ENCODE assay signal across 16 cellular contexts in the genomic region with DNA sequence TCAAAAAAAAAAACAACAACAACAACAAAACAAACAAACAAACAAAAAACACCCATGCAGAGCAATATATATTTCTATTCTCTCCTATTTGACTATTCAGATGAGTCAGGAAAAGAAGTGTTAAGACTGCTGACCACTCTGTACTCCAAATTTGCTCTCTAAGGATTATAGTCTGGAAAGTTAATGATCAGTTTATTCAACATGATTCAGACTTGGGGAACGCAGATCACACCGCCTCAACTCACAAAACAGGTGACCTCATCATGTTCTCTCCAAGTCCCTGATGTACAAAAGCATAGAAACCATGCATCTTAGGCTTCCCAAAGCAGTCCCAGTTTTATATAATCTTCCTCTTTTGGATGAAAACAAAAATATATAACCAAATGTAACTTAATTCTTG. TPM values are rescaled to one million over a fixed set of nuclear protein-coding genes. Genes with fewer than 3 reads are reported as not detected.
DNase-seq lines count a peak whose midpoint lies in the region; ATAC-seq, FAIRE-seq and TF ChIP-seq lines count a peak whose summit lies in the region.
"Had no signal": no experiment of that assay in that cellular context is flagged by ENCODE, and none has a peak within 500 bp of the region (broad histone marks: within the 10 kb centered on the region; RNA-seq: fewer than 3 reads in every experiment).

No MANE protein-coding gene starts in this region.

- H3K9ac ChIP-seq in neuronal stem cell (ENCODE audit: low read depth, low read length, poor library complexity), result no peak overlapping the region
- no peak overlapping the region for H3K9ac ChIP-seq in HepG2 (ENCODE audit: insufficient read depth, low read depth, low read length)

- H2BK12ac ChIP-seq in neuronal stem cell (ENCODE audit: low read length), result no peak overlapping the region

- CTCF ChIA-PET in A549 (lab: Yijun Ruan, JAX) (no interaction called here), HepG2 (lab: Yijun Ruan, JAX; ENCODE audit: low intra/inter-chr PET ratio, low total read pairs) (no interaction called here)

- no peak overlapping the region for H3K14ac ChIP-seq in neuronal stem cell (ENCODE audit: low read length)

- H3K4ac ChIP-seq in neuronal stem cell (ENCODE audit: low read length), result no peak overlapping the region

- no peak overlapping the region for H4K8ac ChIP-seq in neuronal stem cell (ENCODE audit: low read depth, low read length)

- TF ChIP-seq EP300 in A549 (IDR thresholded peaks at IDR 0.05) (no peak), ovary (IDR thresholded peaks at IDR 0.05) (no peak), HepG2 (IDR thresholded peaks at IDR 0.05; ENCODE audit: low read depth in 2 of 2, low read length in 2 of 2) (no peak), HepG2 (CRISPR knock-in tag; IDR thresholded peaks at IDR 0.05; ENCODE audit: borderline replicate concordance) (no peak)

- H3K79me1 ChIP-seq in neuronal stem cell (ENCODE audit: low read depth, low read length), result peaks cover 1% of the 10 kb centered on the region

- intact Hi-C loops in ovary (cut with DNase I), result no loop called here
- intact Hi-C loops in HepG2 (cut with micrococcal nuclease; ENCODE audit: unreplicated experiment), result no loop called here

- no peak for TF ChIP-seq POLR2A in A549 (IDR thresholded peaks at IDR 0.05; ENCODE audit: low read length)
- no peak for TF ChIP-seq POLR2A in ovary (IDR thresholded peaks at IDR 0.05)
- TF ChIP-seq POLR2A in HepG2 (IDR thresholded peaks at IDR 0.05; ENCODE audit: insufficient read depth in 1 of 2, low read depth in 2 of 2, low read length in 2 of 2), result no peak

- no peaks in the 10 kb centered on the region for H3K79me2 ChIP-seq in HepG2 (ENCODE audit: insufficient read depth, low read length)

- peaks cover 35% of the 10 kb centered on the region for H3K4me1 ChIP-seq in A549
- H3K4me1 ChIP-seq in foreskin keratinocyte, result peaks cover 25% of the 10 kb centered on the region
- no peaks in the 10 kb centered on the region for H3K4me1 ChIP-seq in ovary (ENCODE audit: insufficient read depth)
- H3K4me1 ChIP-seq in neuronal stem cell (ENCODE audit: control insufficient read depth in 2 of 2, insufficient read depth in 1 of 2, low read depth in 1 of 2, low read length in 2 of 2), result peaks cover 0 to 1% of the 10 kb centered on the region in 2 donors
- H3K4me1 ChIP-seq in HepG2 (ENCODE audit: insufficient read depth, low read length), result no peaks in the 10 kb centered on the region
- H3K4me1 ChIP-seq: lower lobe of right lung, prostate gland had no signal

- H2AFZ ChIP-seq in neuronal stem cell (ENCODE audit: low read length) (no peak overlapping the region), HepG2 (ENCODE audit: low read length) (no peak overlapping the region)

- peak overlapping the region; percentile 69 for H3K4me2 ChIP-seq in A549
- H3K4me2 ChIP-seq in neuronal stem cell (ENCODE audit: insufficient read depth, low read length, poor library complexity, severe bottlenecking), result no peak overlapping the region
- H3K4me2 ChIP-seq in HepG2 (ENCODE audit: low read depth, low read length), result no peak overlapping the region

- H2BK5ac ChIP-seq in neuronal stem cell (ENCODE audit: low read length), result no peak overlapping the region

- H3K23ac ChIP-seq in neuronal stem cell (ENCODE audit: low read depth, low read length, poor library complexity), result no peak overlapping the region

- H3K18ac ChIP-seq in neuronal stem cell (ENCODE audit: low read length), result no peak overlapping the region

- no peak overlapping the region for H2BK120ac ChIP-seq in neuronal stem cell (ENCODE audit: low read depth, low read length)

- FAIRE-seq in A549 (lab: Jason Lieb, UNC) (no peak), HTR-8/SVneo (lab: Jason Lieb, UNC) (no peak), HepG2 (lab: Jason Lieb, UNC) (no peak)
- FAIRE-seq: endothelial cell of umbilical vein, G401.6 had no signal

- peak; percentile 23 to 75 for DNase-seq in A549 (ENCODE audit: low read depth in 1 of 2, low spot score in 1 of 2)
- DNase-seq in HTR-8/SVneo (ENCODE audit: insufficient read length, low spot score), result peak; percentile 18
- DNase-seq in astrocyte of the spinal cord (ENCODE audit: low read depth, low spot score), result peak; percentile 87
- peak; percentile 72 to 80 for DNase-seq in foreskin keratinocyte
- no peak for DNase-seq in ovary
- no peak for DNase-seq in neuronal stem cell (ENCODE audit: low spot score)
- DNase-seq in HepG2 (ENCODE audit: low spot score), result no peak
- DNase-seq: activated CD4-positive, alpha-beta T cell treated with anti-CD3 and anti-CD28 coated beads, Interleukin-2, amount 50 U/mL, for 1 hour; activated naive CD8-positive, alpha-beta T cell treated with anti-CD3 and anti-CD28 coated beads for 36 hours; lower lobe of right lung; naive thymus-derived CD4-positive, alpha-beta T cell; NCI-H774 had no signal

- H3K27ac ChIP-seq in A549, result peak overlapping the region; percentile 45 to 70; a peak in 3 of 6 replicates
- H3K27ac ChIP-seq in foreskin keratinocyte, result peak overlapping the region; percentile 94
- no peak overlapping the region for H3K27ac ChIP-seq in ovary
- H3K27ac ChIP-seq in neuronal stem cell (replicated peaks; ENCODE audit: low read length), result no peak overlapping the region
- H3K27ac ChIP-seq in HepG2 (ENCODE audit: extremely low read length, insufficient read depth, low read length), result no peak overlapping the region
- H3K27ac ChIP-seq: lower lobe of right lung, prostate gland had no signal

- H3K27me3 ChIP-seq in foreskin keratinocyte, result no peaks in the 10 kb centered on the region
- H3K27me3 ChIP-seq in ovary, result no peaks in the 10 kb centered on the region
- no peaks in the 10 kb centered on the region for H3K27me3 ChIP-seq in neuronal stem cell (ENCODE audit: control insufficient read depth in 3 of 3, insufficient read depth in 3 of 3, low read depth in 1 of 3, low read length in 3 of 3)
- H3K27me3 ChIP-seq in HepG2 (ENCODE audit: control insufficient read depth in 1 of 2, insufficient read depth in 2 of 2, low read length in 2 of 2), result no peaks in the 10 kb centered on the region; a peak in 1 of 5 replicates

- no peaks in the 10 kb centered on the region for H3K36me3 ChIP-seq in ovary
- no peaks in the 10 kb centered on the region for H3K36me3 ChIP-seq in neuronal stem cell (replicated peaks in 1 of 2; ENCODE audit: control insufficient read depth in 2 of 2, insufficient read depth in 2 of 2, low read length in 2 of 2)
- H3K36me3 ChIP-seq in HepG2 (replicated peaks in 1 of 2; ENCODE audit: control insufficient read depth in 1 of 2, insufficient read depth in 2 of 2, low read length in 2 of 2), result no peaks in the 10 kb centered on the region
- H3K36me3 ChIP-seq: lower lobe of right lung, prostate gland had no signal

- H4K20me1 ChIP-seq in HepG2 (ENCODE audit: insufficient read depth, low read length), result no peaks in the 10 kb centered on the region

- H3K4me3 ChIP-seq in A549 (no peak overlapping the region), astrocyte of the spinal cord (ENCODE audit: low read depth, low read length) (no peak overlapping the region), ovary (no peak overlapping the region), neuronal stem cell (ENCODE audit: low read length in 2 of 2) (no peak overlapping the region), HepG2 (replicated peaks in 1 of 3; ENCODE audit: insufficient read depth in 1 of 3, low read depth in 2 of 3, low read length in 3 of 3) (no peak overlapping the region)
- H3K4me3 ChIP-seq: lower lobe of right lung, prostate gland had no signal

- TF ChIP-seq CTCF in A549 (IDR thresholded peaks at IDR 0.05), result no peak
- no peak for TF ChIP-seq CTCF in astrocyte of the spinal cord (IDR thresholded peaks at IDR 0.05; ENCODE audit: low read depth, low read length)
- TF ChIP-seq CTCF in foreskin keratinocyte (conservative IDR thresholded peaks at IDR 0.05), result no peak
- no peak for TF ChIP-seq CTCF in ovary (IDR thresholded peaks at IDR 0.05)
- TF ChIP-seq CTCF in HepG2 (CRISPR knock-in tag; IDR thresholded peaks at IDR 0.05), result no peak

- TF ChIP-seq RAD21 in A549 (conservative IDR thresholded peaks at IDR 0.05 in 1 of 2, IDR thresholded peaks at IDR 0.05 in 1 of 2), result no peak
- TF ChIP-seq RAD21 in HepG2 (CRISPR knock-in tag; IDR thresholded peaks at IDR 0.05), result no peak

- H2AK5ac ChIP-seq in neuronal stem cell (ENCODE audit: low read depth, low read length), result no peak overlapping the region

- no TSS peak for BruUV-seq in HepG2 (replicated peaks; lab: Mats Ljungman, UMichigan)

- H3K9me3 ChIP-seq in A549, result no peaks in the 10 kb centered on the region
- peaks cover 0 to 5% of the 10 kb centered on the region in 2 donors for H3K9me3 ChIP-seq in ovary
- peaks cover 0 to 5% of the 10 kb centered on the region in 2 donors for H3K9me3 ChIP-seq in neuronal stem cell (replicated peaks in 1 of 2; ENCODE audit: control insufficient read depth in 2 of 2, insufficient read depth in 1 of 2, low read depth in 1 of 2, low read length in 2 of 2)
- no peaks in the 10 kb centered on the region for H3K9me3 ChIP-seq in HepG2 (ENCODE audit: low read length)
- H3K9me3 ChIP-seq: lower lobe of right lung, prostate gland had no signal

- WGBS in A549 (ENCODE audit: missing lambda C conversion rate), result 6% methylated on average over 2 of the region's 2 CpGs
- WGBS in ovary, 3 donors, result 78 to 91% (median 89%) methylated on average over 2 of the region's 2 CpGs
- no CpG with 5 or more reads among the region's 2 CpGs for WGBS in neuronal stem cell (ENCODE audit: extremely low coverage in 2 of 2, insufficient read length in 2 of 2, insufficient replicate concordance in 1 of 2), 2 donors
- WGBS in HepG2 (ENCODE audit: low lambda C conversion rate), result 18% methylated on average over 2 of the region's 2 CpGs

- H2BK15ac ChIP-seq in neuronal stem cell (ENCODE audit: low read length), result no peak overlapping the region

- no peak overlapping the region for H4K91ac ChIP-seq in neuronal stem cell (ENCODE audit: low read depth, low read length, poor library complexity)

- in situ Hi-C loops in astrocyte of the spinal cord (cut with HindIII; ENCODE audit: low sequenced_read_pairs) (no loop called here), HepG2 (cut with HindIII; ENCODE audit: extremely low pct_ligation_motif_present, low pct_unique_long_range_greater_than_20kb) (no loop called here)

- POLR2A ChIA-PET in A549 (lab: Yijun Ruan, JAX), result no interaction called here
- POLR2A ChIA-PET in HepG2 (lab: Yijun Ruan, JAX), result no interaction called here

- ATAC-seq in A549 (peak; percentile 78 to 79), foreskin keratinocyte (peak; percentile 58), HepG2 (no peak), GM21529 (IDR thresholded peaks at IDR 0.05; ENCODE audit: unreplicated experiment) (no peak)
- ATAC-seq: lower lobe of right lung; naive thymus-derived CD4-positive, alpha-beta T cell had no signal

RNA-seq across cellular contexts. Expression of gene PRRC2C, which starts 51.9 kb away (rescaled TPM):
- polyA plus RNA-seq in A549 (2011; rRNA removed) (96.3 and 139 TPM in 2 replicates), A549 (2017; fragmentation: RNase III; extraction: RNeasy Plus Mini Kit Qiagen cat#74134 plus additional on column Dnase treatment) (50.3 to 61.6 TPM (median 55.4 TPM) in 3 replicates), foreskin keratinocyte (35.5 and 43.7 TPM in 2 replicates), ovary (10 to 100 TPM; 30.7 to 69.3 TPM), HepG2 (2011; rRNA removed) (57.0 and 57.3 TPM in 2 replicates)
- polyA plus RNA-seq in A549 (2012; cell fraction: cytosol; rRNA removed), result 24.3 and 30.1 TPM in 2 replicates
- polyA plus RNA-seq in A549 (2012; cell fraction: nucleus; rRNA removed), result 52.6 and 74.8 TPM in 2 replicates
- polyA minus RNA-seq in A549 (2011; rRNA and poly(A)+ RNA removed), result 154 and 163 TPM in 2 replicates
- total RNA-seq in foreskin keratinocyte (108 and 122 TPM in 2 replicates), ovary (100 to 1,000 TPM in 5 of 7 donors, 10 to 100 TPM in 2; 51.6 to 136 (median 107) TPM), HepG2 (2016; rRNA removed; fragmentation: Illumina TruSeq; extraction: Trizol) (46.2 and 124 TPM in 2 replicates)
- polyA plus RNA-seq in neuronal stem cell (2013, experiment 1 of 2), result 83.6 TPM
- 89.6 TPM for polyA plus RNA-seq in neuronal stem cell (2013, experiment 2 of 2)
- 28.4 and 38.8 TPM in 2 replicates for total RNA-seq in HepG2 (2016; cell fraction: cytosol; rRNA removed; fragmentation: Illumina TruSeq; extraction: Trizol; ENCODE audit: low read depth)
- total RNA-seq in HepG2 (2016; cell fraction: insoluble cytoplasmic fraction; rRNA removed; fragmentation: Illumina TruSeq; extraction: Trizol), result 42.9 and 106 TPM in 2 replicates
- total RNA-seq in HepG2 (2016; cell fraction: membrane; rRNA removed; fragmentation: Illumina TruSeq; extraction: Trizol), result 26.5 and 29.8 TPM in 2 replicates
- 106 and 107 TPM in 2 replicates for total RNA-seq in HepG2 (2016; cell fraction: nucleus; rRNA removed; fragmentation: Illumina TruSeq; extraction: Trizol)
- polyA plus RNA-seq in HepG2 (2011; cell fraction: cytosol; rRNA removed), result 35.8 and 47.6 TPM in 2 replicates
- 55.9 and 72.6 TPM in 2 replicates for polyA plus RNA-seq in HepG2 (2011; cell fraction: nucleus; rRNA removed)
- 46.3 and 52.4 TPM in 2 replicates for polyA plus RNA-seq in HepG2 (2012)
- polyA plus RNA-seq in HepG2 (2016; cell fraction: cytosol; fragmentation: Illumina TruSeq; extraction: Trizol; ENCODE audit: low read depth), result 1.7 TPM in 2 replicates
- 78.7 and 87.3 TPM in 2 replicates for polyA plus RNA-seq in HepG2 (2016; cell fraction: insoluble cytoplasmic fraction; fragmentation: Illumina TruSeq; extraction: Trizol; ENCODE audit: low read depth)
- 5.0 and 6.4 TPM in 2 replicates for polyA plus RNA-seq in HepG2 (2016; cell fraction: membrane; fragmentation: Illumina TruSeq; extraction: Trizol; ENCODE audit: low read depth)
- polyA plus RNA-seq in HepG2 (2016; cell fraction: nucleus; fragmentation: Illumina TruSeq; extraction: Trizol; ENCODE audit: insufficient read depth, low read depth), result 128 and 147 TPM in 2 replicates
- 65.3 and 96.1 TPM in 2 replicates for polyA minus RNA-seq in HepG2 (2011; rRNA and poly(A)+ RNA removed; ENCODE audit: low replicate concordance)
- 55.7 and 80.3 TPM in 2 replicates for polyA minus RNA-seq in HepG2 (2011; cell fraction: cytosol; rRNA and poly(A)+ RNA removed)
- 73.0 and 82.1 TPM in 2 replicates for polyA minus RNA-seq in HepG2 (2011; cell fraction: nucleus; rRNA and poly(A)+ RNA removed)

Comparison
In these comparisons a context has a peak if more than half of its experiments do, and no peak if none do; other contexts are left out.
1. ATAC-seq: peak in A549 (2 of 2) and foreskin keratinocyte (single experiment); none in HepG2 (single experiment) and GM21529 (single experiment).
2. DNase-seq: peak in A549 (2 of 2), HTR-8/SVneo (single experiment), astrocyte of the spinal cord (single experiment) and foreskin keratinocyte (2 of 2); none in ovary (0 of 5), neuronal stem cell (single experiment) and HepG2 (single experiment).
3. H3K27ac ChIP-seq: peak in A549 (2 of 2) and foreskin keratinocyte (single experiment); none in ovary (0 of 2), neuronal stem cell (single experiment) and HepG2 (single experiment).
4. Of the 38 proteins assayed by ChIP-seq in both HepG2 and A549: peak only in HepG2: none; only in A549: FOSL2 and MAFK; in both: none; in neither: 36.